In the genomic region with DNA sequence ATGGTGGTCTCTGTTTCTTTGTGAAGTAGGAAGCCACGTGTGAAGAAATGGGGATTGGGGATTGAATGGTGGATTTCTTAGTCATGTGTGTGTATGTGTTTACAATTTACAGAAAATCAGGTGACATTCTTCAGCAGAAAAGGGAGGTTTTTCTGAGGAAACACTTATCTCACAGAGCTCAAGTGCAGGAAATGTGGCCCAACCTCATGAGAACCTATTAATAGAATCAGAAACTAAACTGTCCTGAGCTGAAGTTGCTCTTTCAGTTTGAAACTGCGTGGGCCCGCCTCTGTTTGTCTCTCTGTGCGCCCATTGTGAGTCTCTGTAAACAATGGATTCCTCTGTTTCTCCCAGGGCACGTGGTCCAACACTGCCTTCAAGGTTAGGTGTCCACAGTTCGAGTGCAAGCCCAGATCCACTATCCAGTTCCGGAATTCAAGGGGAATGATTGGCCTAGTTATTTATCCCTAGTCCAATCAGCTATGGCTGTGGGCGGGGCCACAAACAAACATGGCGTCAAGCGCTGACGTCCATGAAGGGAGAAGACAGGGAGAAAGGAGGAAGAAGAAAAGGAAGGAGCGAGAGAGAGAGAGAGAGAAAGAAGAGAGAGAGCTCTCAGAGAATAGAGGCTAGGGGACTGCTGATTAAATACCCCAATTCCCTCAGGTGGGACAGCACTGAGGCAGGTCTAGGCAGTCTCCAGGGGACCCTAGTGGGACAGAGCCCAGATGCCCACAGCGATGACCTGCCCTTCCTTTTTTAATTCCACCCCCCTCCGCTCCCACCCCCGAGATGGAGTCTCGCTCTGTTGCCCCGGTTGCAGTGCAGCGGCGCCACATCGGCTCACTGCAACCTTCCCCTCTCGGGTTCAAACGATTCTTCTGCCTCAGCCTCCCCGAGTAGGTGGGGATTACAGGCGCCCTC, we compare ENCODE assay signal across 8 cellular contexts. TPM values are rescaled to one million over a fixed set of nuclear protein-coding genes. Genes with fewer than 3 reads are reported as not detected.
DNase-seq lines count a peak whose midpoint lies in the region; ATAC-seq and TF ChIP-seq lines count a peak whose summit lies in the region.

No MANE protein-coding gene starts in this region.

- H3K4me1 Mint-ChIP-seq in GM23338: no peaks in the 10 kb centered on the region

- no peaks in the 10 kb centered on the region for H4K20me1 ChIP-seq in GM23338 (replicated peaks; ENCODE audit: insufficient read depth)

- no peaks in the 10 kb centered on the region for H3K27me3 Mint-ChIP-seq in GM23338 (ENCODE audit: insufficient read depth, low read depth, poor library complexity)

- no peaks in the 10 kb centered on the region for H3K36me3 Mint-ChIP-seq in GM23338 (ENCODE audit: low read depth)

- intact Hi-C loops in head of caudate nucleus (cut with DNase I): no loop called here

- H2AFZ ChIP-seq in GM23338: peak overlapping the region; percentile 96

- H3K9me2 ChIP-seq in GM23338 (ENCODE audit: insufficient read depth): 0 out of 2 replicates have a peak, but pooled peaks cover 6% of the 10 kb centered on the region

- DNase-seq in GM12864 (ENCODE audit: low read depth): peak; percentile 88
- peak; percentile 28 for DNase-seq in GM23338 (ENCODE audit: low spot score)
- peak; percentile 52 for DNase-seq in NCI-H146 treated with DMSO at 0.1 percent for 48 hours (lab: John Stamatoyannopoulos, UW; ENCODE audit: unreplicated experiment)
- peak; percentile 55 for DNase-seq in activated T-cell treated with anti-CD3 and anti-CD28 coated beads for 1 hour (ENCODE audit: low read depth)
- DNase-seq in head of caudate nucleus: peak; percentile 58 to 97 (median 88)
- peak; percentile 40 to 61 for DNase-seq in stimulated activated CD4-positive, alpha-beta T cell treated with anti-CD3 and anti-CD28 coated beads, Interleukin-12 subunit alpha, Interleukin-12 subunit beta, amount 100 ng/mL, for 24 hours (ENCODE audit: low read depth in 2 of 2)
- no peak for DNase-seq in cerebellum (ENCODE audit: low spot score)
- DNase-seq in NCI-H345 (lab: John Stamatoyannopoulos, UW): no peak

- no peaks in the 10 kb centered on the region for H3K4me1 ChIP-seq in GM23338 (ENCODE audit: insufficient read depth)

- TF ChIP-seq CTCF in GM12864 (IDR thresholded peaks at IDR 0.05; ENCODE audit: low read depth, low read length, missing control alignments) (no peak), GM23338 (conservative IDR thresholded peaks at IDR 0.05; ENCODE audit: low read depth in 2 of 2) (no peak)

- H3F3A ChIP-seq in GM23338 (replicated peaks; ENCODE audit: low read depth): no peaks in the 10 kb centered on the region

- no peak overlapping the region for H3K4me2 ChIP-seq in GM23338

- no peak overlapping the region for H3K27ac ChIP-seq in GM23338 (ENCODE audit: low read depth)

- no peaks in the 10 kb centered on the region for H3K27me3 ChIP-seq in GM23338 (ENCODE audit: insufficient read depth)

- H3K4me3 ChIP-seq in GM12864 (ENCODE audit: low read depth, low read length) (peak overlapping the region; percentile 46), GM23338 (no peak overlapping the region)

- no peak overlapping the region for H3K27ac Mint-ChIP-seq in GM23338

- H3K79me2 ChIP-seq in GM23338 (replicated peaks; ENCODE audit: insufficient read depth): no peaks in the 10 kb centered on the region

- no peak overlapping the region for H3K4me3 Mint-ChIP-seq in GM23338

- no peaks in the 10 kb centered on the region for H3K36me3 ChIP-seq in GM23338 (ENCODE audit: insufficient read depth)

- no peaks in the 10 kb centered on the region for H3K9me3 Mint-ChIP-seq in GM23338

- ATAC-seq in GM23338: no peak; the same call in 2 of the 3 replicates

TF ChIP-seq in GM23338, 12 proteins besides CTCF, POLR2A, EP300 and RAD21 (continues in another document):
- TF ChIP-seq NANOG (IDR thresholded peaks at IDR 0.05; ENCODE audit: borderline replicate concordance) (no peak), STAT1 (IDR thresholded peaks at IDR 0.05; ENCODE audit: unreplicated experiment) (no peak), JUNB (IDR thresholded peaks at IDR 0.05; ENCODE audit: unreplicated experiment) (no peak), ZNF331 (CRISPR knock-in tag; IDR thresholded peaks at IDR 0.05; ENCODE audit: low read depth) (no peak), CREB1 (CRISPR knock-in tag; IDR thresholded peaks at IDR 0.05; ENCODE audit: low read depth) (no peak)
- TF ChIP-seq, protein P1, sequence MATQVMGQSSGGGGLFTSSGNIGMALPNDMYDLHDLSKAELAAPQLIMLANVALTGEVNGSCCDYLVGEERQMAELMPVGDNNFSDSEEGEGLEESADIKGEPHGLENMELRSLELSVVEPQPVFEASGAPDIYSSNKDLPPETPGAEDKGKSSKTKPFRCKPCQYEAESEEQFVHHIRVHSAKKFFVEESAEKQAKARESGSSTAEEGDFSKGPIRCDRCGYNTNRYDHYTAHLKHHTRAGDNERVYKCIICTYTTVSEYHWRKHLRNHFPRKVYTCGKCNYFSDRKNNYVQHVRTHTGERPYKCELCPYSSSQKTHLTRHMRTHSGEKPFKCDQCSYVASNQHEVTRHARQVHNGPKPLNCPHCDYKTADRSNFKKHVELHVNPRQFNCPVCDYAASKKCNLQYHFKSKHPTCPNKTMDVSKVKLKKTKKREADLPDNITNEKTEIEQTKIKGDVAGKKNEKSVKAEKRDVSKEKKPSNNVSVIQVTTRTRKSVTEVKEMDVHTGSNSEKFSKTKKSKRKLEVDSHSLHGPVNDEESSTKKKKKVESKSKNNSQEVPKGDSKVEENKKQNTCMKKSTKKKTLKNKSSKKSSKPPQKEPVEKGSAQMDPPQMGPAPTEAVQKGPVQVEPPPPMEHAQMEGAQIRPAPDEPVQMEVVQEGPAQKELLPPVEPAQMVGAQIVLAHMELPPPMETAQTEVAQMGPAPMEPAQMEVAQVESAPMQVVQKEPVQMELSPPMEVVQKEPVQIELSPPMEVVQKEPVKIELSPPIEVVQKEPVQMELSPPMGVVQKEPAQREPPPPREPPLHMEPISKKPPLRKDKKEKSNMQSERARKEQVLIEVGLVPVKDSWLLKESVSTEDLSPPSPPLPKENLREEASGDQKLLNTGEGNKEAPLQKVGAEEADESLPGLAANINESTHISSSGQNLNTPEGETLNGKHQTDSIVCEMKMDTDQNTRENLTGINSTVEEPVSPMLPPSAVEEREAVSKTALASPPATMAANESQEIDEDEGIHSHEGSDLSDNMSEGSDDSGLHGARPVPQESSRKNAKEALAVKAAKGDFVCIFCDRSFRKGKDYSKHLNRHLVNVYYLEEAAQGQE (IDR thresholded peaks at IDR 0.05; ENCODE audit: unreplicated experiment): no peak

RNA-seq across cellular contexts. Expression of a gene that starts 31.4 kb away (rescaled TPM):
- 14.5 and 21.7 TPM in 2 replicates for total RNA-seq in GM23338 (2014; rRNA removed; shearing (Covaris generic))
- polyA plus RNA-seq in GM23338 (2016; fragmentation: Nextera tagmentation; extraction: Ambion mirVana): 11.1 and 14.3 TPM in 2 replicates
- total RNA-seq in cerebellum: 48.5 TPM

RNA-seq across cellular contexts. Expression of a gene that starts 44.4 kb away (rescaled TPM):
- 7.7 and 17.5 TPM in 2 replicates for total RNA-seq in GM23338 (2014; rRNA removed; shearing (Covaris generic))
- polyA plus RNA-seq in GM23338 (2016; fragmentation: Nextera tagmentation; extraction: Ambion mirVana): 12.8 and 22.3 TPM in 2 replicates
- total RNA-seq in cerebellum: 49.3 TPM

Comparison
In these comparisons a context has a peak if more than half of its experiments do, and no peak if none do; other contexts are left out.
1. DNase-seq: peak in GM12864 (single experiment), GM23338 (single experiment), NCI-H146 treated with DMSO at 0.1 percent for 48 hours (single experiment), activated T-cell treated with anti-CD3 and anti-CD28 coated beads for 1 hour (single experiment), head of caudate nucleus (42 of 42) and stimulated activated CD4-positive, alpha-beta T cell treated with anti-CD3 and anti-CD28 coated beads, Interleukin-12 subunit alpha, Interleukin-12 subunit beta, amount 100 ng/mL, for 24 hours (2 of 2); none in cerebellum (single experiment) and NCI-H345 (single experiment).